ENCODE assay signal across 1 cellular context in the genomic region with DNA sequence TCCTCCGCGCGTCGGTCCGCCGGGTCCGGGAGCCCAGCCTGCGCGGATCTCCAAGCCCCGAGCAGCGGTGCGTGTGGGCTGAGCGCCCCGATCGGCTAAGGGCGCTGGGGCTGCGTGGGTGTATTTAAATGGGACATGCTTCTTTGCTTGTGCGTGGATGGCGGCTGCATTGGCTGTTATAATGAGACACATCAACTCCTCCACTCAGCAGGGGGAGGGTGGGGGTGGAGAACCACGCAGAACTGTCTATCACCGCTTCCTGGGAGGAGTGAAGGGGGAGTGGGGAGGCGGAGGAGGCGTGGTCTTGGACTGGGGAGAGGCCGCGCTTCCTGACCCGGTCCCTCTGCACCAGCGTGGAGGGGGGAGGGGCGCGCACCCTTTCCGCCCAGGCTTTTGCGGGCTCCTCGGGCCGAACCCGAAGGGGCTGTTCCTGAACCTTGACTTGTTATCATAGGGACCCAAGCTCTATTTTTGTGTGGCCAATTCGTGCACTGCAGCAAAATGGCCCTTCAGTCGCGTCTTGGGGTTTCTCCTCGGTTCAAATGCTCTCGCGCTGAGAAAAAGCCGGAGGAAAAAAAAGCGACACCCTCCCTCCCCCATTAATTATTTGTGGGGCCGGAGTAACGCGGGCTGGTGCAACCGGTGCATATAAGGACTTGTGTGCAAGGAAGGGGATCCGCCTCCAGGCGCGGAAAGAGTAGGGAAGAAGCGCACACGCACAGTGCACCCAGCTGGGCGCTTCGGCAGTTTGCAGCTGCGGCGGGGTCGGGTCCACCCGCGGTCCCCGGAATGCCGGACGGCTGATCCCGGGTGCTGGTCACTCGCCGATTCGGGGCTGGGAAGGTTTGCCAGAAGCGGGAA.
TF ChIP-seq lines count a peak whose summit lies in the region.

A gene (minus strand): TSS at position 180 of the 861 bp plus-strand sequence. CDS start 342 bp downstream, outside the sequence.

TF ChIP-seq in K562, 482 proteins besides CTCF, POLR2A, EP300 and RAD21 (continued from another document and continues in another):
- TF ChIP-seq, protein P1, sequence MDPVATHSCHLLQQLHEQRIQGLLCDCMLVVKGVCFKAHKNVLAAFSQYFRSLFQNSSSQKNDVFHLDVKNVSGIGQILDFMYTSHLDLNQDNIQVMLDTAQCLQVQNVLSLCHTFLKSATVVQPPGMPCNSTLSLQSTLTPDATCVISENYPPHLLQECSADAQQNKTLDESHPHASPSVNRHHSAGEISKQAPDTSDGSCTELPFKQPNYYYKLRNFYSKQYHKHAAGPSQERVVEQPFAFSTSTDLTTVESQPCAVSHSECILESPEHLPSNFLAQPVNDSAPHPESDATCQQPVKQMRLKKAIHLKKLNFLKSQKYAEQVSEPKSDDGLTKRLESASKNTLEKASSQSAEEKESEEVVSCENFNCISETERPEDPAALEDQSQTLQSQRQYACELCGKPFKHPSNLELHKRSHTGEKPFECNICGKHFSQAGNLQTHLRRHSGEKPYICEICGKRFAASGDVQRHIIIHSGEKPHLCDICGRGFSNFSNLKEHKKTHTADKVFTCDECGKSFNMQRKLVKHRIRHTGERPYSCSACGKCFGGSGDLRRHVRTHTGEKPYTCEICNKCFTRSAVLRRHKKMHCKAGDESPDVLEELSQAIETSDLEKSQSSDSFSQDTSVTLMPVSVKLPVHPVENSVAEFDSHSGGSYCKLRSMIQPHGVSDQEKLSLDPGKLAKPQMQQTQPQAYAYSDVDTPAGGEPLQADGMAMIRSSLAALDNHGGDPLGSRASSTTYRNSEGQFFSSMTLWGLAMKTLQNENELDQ (CRISPR knock-in tag; IDR thresholded peaks at IDR 0.05; ENCODE audit: borderline replicate concordance) = no peak
- TF ChIP-seq EP400 (IDR thresholded peaks at IDR 0.05) (peak; percentile 89), PRPF4 (IDR thresholded peaks at IDR 0.05; ENCODE audit: insufficient read depth, low read depth, low read length, poor library complexity, severe bottlenecking) (no peak), NRF1 (conservative IDR thresholded peaks at IDR 0.05 in 1 of 2, IDR thresholded peaks at IDR 0.05 in 1 of 2) (peak; percentile 57 to 64), SRSF3 (IDR thresholded peaks at IDR 0.05; ENCODE audit: insufficient read depth, low read length) (no peak), ZNF316 (IDR thresholded peaks at IDR 0.05) (no peak), SMAD1 (IDR thresholded peaks at IDR 0.05; ENCODE audit: low read depth, low read length, partially characterized antibody) (peak; percentile 20), ZNF583 (CRISPR knock-in tag; IDR thresholded peaks at IDR 0.05) (no peak), SAP30 (IDR thresholded peaks at IDR 0.05; ENCODE audit: borderline replicate concordance, insufficient read depth, low read depth, low read length, poor library complexity, severe bottlenecking) (no peak), TCF3 (CRISPR knock-in tag; IDR thresholded peaks at IDR 0.05) (no peak), ZNF551 (CRISPR knock-in tag; IDR thresholded peaks at IDR 0.05) (no peak), HMGN3 (IDR thresholded peaks at IDR 0.05; ENCODE audit: borderline replicate concordance, extremely low read depth, insufficient read length, low read depth, low read length) (no peak), MCM7 (IDR thresholded peaks at IDR 0.05) (no peak), ZBTB7A (IDR thresholded peaks at IDR 0.05; ENCODE audit: borderline replicate concordance, control insufficient read depth, low read depth, low read length) (no peak; the same call in 1 of the 2 replicates), ZBTB1 (CRISPR knock-in tag; IDR thresholded peaks at IDR 0.05; ENCODE audit: borderline replicate concordance, low read depth) (no peak), ZFX (CRISPR knock-in tag; IDR thresholded peaks at IDR 0.05) (peak; percentile 64), NUFIP1 (IDR thresholded peaks at IDR 0.05; ENCODE audit: partially characterized antibody) (no peak), ZNF507 (tag; conservative IDR thresholded peaks at IDR 0.05) (no peak), E2F3 (CRISPR knock-in tag; IDR thresholded peaks at IDR 0.05) (no peak), SREBF1 (IDR thresholded peaks at IDR 0.05; ENCODE audit: borderline replicate concordance, low read depth, low read length) (no peak), DMBX1 (CRISPR knock-in tag; IDR thresholded peaks at IDR 0.05; ENCODE audit: borderline replicate concordance) (peak; percentile 45; the same call in 1 of the 2 replicates), SIN3A (IDR thresholded peaks at IDR 0.05; ENCODE audit: borderline replicate concordance in 2 of 2, control insufficient read depth in 1 of 2, low read depth in 2 of 2, low read length in 2 of 2) (peak in 1 of 2 experiments; percentile 39; a peak in 1 of 4 replicates), EWSR1 (IDR thresholded peaks at IDR 0.05; ENCODE audit: borderline replicate concordance, low read depth, partially characterized antibody) (no peak), MTF1 (CRISPR knock-in tag; IDR thresholded peaks at IDR 0.05; ENCODE audit: borderline replicate concordance) (no peak), TSC22D4 (tag; IDR thresholded peaks at IDR 0.05) (no peak), SETDB1 (IDR thresholded peaks at IDR 0.05; ENCODE audit: low read length) (no peak), ZZZ3 (IDR thresholded peaks at IDR 0.05) (no peak), PTTG1 (tag; IDR thresholded peaks at IDR 0.05; ENCODE audit: low read depth) (no peak), CREM (IDR thresholded peaks at IDR 0.05; ENCODE audit: low read depth) (peak; percentile 82), KLF10 (CRISPR knock-in tag; IDR thresholded peaks at IDR 0.05) (no peak), BRD4 (IDR thresholded peaks at IDR 0.05) (no peak), MCM5 (IDR thresholded peaks at IDR 0.05; ENCODE audit: low read depth) (no peak), ELF1 (tag; IDR thresholded peaks at IDR 0.05) (peak; percentile 69), KLF1 (tag; IDR thresholded peaks at IDR 0.05) (no peak; the same call in 1 of the 2 replicates), STAG1 (CRISPR knock-in tag; IDR thresholded peaks at IDR 0.05; ENCODE audit: borderline replicate concordance) (no peak)
- TF ChIP-seq, protein P2, sequence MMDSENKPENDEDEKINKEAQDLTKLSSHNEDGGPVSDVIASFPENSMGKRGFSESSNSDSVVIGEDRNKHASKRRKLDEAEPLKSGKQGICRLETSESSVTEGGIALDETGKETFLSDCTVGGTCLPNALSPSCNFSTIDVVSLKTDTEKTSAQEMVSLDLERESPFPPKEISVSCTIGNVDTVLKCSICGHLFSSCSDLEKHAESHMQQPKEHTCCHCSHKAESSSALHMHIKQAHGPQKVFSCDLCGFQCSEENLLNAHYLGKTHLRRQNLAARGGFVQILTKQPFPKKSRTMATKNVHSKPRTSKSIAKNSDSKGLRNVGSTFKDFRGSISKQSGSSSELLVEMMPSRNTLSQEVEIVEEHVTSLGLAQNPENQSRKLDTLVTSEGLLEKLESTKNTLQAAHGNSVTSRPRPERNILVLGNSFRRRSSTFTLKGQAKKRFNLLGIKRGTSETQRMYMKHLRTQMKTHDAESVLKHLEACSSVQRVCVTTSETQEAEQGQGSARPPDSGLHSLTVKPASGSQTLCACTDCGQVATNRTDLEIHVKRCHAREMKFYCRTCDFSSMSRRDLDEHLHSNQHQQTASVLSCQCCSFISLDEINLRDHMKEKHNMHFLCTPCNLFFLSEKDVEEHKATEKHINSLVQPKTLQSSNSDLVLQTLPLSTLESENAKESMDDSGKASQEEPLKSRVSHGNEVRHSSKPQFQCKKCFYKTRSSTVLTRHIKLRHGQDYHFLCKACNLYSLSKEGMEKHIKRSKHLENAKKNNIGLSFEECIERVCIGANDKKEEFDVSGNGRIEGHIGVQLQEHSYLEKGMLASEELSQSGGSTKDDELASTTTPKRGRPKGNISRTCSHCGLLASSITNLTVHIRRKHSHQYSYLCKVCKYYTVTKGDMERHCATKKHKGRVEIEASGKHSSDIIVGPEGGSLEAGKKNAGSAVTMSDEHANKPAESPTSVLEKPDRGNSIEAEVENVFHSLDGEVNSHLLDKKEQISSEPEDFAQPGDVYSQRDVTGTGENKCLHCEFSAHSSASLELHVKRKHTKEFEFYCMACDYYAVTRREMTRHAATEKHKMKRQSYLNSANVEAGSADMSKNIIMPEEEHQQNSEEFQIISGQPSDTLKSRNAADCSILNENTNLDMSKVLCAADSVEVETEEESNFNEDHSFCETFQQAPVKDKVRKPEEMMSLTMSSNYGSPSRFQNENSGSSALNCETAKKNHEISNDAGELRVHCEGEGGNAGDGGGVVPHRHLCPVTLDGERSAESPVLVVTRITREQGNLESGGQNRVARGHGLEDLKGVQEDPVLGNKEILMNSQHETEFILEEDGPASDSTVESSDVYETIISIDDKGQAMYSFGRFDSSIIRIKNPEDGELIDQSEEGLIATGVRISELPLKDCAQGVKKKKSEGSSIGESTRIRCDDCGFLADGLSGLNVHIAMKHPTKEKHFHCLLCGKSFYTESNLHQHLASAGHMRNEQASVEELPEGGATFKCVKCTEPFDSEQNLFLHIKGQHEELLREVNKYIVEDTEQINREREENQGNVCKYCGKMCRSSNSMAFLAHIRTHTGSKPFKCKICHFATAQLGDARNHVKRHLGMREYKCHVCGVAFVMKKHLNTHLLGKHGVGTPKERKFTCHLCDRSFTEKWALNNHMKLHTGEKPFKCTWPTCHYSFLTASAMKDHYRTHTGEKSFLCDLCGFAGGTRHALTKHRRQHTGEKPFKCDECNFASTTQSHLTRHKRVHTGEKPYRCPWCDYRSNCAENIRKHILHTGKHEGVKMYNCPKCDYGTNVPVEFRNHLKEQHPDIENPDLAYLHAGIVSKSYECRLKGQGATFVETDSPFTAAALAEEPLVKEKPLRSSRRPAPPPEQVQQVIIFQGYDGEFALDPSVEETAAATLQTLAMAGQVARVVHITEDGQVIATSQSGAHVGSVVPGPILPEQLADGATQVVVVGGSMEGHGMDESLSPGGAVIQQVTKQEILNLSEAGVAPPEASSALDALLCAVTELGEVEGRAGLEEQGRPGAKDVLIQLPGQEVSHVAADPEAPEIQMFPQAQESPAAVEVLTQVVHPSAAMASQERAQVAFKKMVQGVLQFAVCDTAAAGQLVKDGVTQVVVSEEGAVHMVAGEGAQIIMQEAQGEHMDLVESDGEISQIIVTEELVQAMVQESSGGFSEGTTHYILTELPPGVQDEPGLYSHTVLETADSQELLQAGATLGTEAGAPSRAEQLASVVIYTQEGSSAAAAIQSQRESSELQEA (IDR thresholded peaks at IDR 0.05; ENCODE audit: low read depth) = no peak
- TF ChIP-seq, protein P3, sequence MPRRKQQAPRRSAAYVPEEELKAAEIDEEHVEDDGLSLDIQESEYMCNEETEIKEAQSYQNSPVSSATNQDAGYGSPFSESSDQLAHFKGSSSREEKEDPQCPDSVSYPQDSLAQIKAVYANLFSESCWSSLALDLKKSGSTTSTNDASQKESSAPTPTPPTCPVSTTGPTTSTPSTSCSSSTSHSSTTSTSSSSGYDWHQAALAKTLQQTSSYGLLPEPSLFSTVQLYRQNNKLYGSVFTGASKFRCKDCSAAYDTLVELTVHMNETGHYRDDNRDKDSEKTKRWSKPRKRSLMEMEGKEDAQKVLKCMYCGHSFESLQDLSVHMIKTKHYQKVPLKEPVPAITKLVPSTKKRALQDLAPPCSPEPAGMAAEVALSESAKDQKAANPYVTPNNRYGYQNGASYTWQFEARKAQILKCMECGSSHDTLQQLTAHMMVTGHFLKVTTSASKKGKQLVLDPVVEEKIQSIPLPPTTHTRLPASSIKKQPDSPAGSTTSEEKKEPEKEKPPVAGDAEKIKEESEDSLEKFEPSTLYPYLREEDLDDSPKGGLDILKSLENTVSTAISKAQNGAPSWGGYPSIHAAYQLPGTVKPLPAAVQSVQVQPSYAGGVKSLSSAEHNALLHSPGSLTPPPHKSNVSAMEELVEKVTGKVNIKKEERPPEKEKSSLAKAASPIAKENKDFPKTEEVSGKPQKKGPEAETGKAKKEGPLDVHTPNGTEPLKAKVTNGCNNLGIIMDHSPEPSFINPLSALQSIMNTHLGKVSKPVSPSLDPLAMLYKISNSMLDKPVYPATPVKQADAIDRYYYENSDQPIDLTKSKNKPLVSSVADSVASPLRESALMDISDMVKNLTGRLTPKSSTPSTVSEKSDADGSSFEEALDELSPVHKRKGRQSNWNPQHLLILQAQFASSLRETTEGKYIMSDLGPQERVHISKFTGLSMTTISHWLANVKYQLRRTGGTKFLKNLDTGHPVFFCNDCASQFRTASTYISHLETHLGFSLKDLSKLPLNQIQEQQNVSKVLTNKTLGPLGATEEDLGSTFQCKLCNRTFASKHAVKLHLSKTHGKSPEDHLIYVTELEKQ (CRISPR knock-in tag; IDR thresholded peaks at IDR 0.05) = no peak
- TF ChIP-seq, protein P4, sequence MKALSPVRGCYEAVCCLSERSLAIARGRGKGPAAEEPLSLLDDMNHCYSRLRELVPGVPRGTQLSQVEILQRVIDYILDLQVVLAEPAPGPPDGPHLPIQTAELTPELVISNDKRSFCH (CRISPR knock-in tag; IDR thresholded peaks at IDR 0.05) = no peak
- TF ChIP-seq, protein P4 (tag; IDR thresholded peaks at IDR 0.05) = 0 out of 2 replicates have a peak, but pooled peaks have one; percentile 30
- TF ChIP-seq, protein P5, sequence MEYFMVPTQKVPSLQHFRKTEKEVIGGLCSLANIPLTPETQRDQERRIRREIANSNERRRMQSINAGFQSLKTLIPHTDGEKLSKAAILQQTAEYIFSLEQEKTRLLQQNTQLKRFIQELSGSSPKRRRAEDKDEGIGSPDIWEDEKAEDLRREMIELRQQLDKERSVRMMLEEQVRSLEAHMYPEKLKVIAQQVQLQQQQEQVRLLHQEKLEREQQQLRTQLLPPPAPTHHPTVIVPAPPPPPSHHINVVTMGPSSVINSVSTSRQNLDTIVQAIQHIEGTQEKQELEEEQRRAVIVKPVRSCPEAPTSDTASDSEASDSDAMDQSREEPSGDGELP (CRISPR knock-in tag; IDR thresholded peaks at IDR 0.05; ENCODE audit: borderline replicate concordance) = peak; percentile 96
- TF ChIP-seq, protein P6, sequence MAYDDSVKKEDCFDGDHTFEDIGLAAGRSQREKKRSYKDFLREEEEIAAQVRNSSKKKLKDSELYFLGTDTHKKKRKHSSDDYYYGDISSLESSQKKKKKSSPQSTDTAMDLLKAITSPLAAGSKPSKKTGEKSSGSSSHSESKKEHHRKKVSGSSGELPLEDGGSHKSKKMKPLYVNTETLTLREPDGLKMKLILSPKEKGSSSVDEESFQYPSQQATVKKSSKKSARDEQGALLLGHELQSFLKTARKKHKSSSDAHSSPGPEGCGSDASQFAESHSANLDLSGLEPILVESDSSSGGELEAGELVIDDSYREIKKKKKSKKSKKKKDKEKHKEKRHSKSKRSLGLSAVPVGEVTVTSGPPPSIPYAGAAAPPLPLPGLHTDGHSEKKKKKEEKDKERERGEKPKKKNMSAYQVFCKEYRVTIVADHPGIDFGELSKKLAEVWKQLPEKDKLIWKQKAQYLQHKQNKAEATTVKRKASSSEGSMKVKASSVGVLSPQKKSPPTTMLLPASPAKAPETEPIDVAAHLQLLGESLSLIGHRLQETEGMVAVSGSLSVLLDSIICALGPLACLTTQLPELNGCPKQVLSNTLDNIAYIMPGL (CRISPR knock-in tag; IDR thresholded peaks at IDR 0.05) = peak; percentile 71; the same call in 1 of the 2 replicates
- TF ChIP-seq, protein P7, sequence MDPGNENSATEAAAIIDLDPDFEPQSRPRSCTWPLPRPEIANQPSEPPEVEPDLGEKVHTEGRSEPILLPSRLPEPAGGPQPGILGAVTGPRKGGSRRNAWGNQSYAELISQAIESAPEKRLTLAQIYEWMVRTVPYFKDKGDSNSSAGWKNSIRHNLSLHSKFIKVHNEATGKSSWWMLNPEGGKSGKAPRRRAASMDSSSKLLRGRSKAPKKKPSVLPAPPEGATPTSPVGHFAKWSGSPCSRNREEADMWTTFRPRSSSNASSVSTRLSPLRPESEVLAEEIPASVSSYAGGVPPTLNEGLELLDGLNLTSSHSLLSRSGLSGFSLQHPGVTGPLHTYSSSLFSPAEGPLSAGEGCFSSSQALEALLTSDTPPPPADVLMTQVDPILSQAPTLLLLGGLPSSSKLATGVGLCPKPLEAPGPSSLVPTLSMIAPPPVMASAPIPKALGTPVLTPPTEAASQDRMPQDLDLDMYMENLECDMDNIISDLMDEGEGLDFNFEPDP (CRISPR knock-in tag; IDR thresholded peaks at IDR 0.05) = no peak
